24 cellular contexts compared by ENCODE assay signal in the genomic region with DNA sequence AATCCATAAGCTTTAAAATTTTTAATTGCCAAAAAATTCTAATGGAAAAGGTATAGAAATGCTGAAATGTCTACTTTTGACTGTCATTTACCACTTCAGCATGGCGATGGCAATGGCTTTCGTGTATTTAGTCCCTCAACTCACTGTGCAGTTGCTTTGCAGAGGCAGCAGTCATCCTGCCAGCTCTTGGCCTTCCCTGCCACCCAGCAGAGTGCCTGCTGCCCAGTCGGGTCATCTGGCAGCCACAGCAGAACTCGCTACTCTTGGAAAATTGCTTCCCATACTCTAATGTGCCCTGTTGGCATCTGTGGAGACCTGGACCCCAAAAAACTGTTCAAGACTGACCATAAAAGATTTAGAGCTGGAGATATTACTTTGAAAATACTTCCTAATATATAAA.
"Had no signal": no experiment of that assay in that cellular context is flagged by ENCODE, and none has a peak within 500 bp of the region (broad histone marks: within the 10 kb centered on the region; RNA-seq: fewer than 3 reads in every experiment).

No MANE protein-coding gene starts in this region.

- H3K4me3 ChIP-seq: lower lobe of right lung, neural progenitor cell, psoas muscle, right lobe of liver, smooth muscle cell, tibial nerve, uterus had no signal

- H3K36me3 ChIP-seq: lower lobe of right lung, neural progenitor cell, neutrophil, right lobe of liver, tibial nerve, uterus had no signal

- H3K27me3 ChIP-seq: neural progenitor cell, neutrophil, right lobe of liver, uterus had no signal

- DNase-seq: immature natural killer cell; kidney; lower lobe of right lung; mammary epithelial cell; mesendoderm; naive B cell; natural killer cell; nephron progenitor cell; occipital lobe; psoas muscle; right lobe of liver; stimulated activated CD4-positive, alpha-beta T cell treated with anti-CD3 and anti-CD28 coated beads, Interleukin-1b, Interleukin-23, amount 100 ng/mL, for 48 hours; stimulated activated CD4-positive, alpha-beta T cell treated with anti-CD3 and anti-CD28 coated beads, Interleukin-2, amount 100 ng/mL, for 48 hours; stimulated activated CD4-positive, alpha-beta T cell treated with anti-CD3 and anti-CD28 coated beads, Interleukin-4, amount 100 ng/mL, for 4 hours; stimulated activated CD8-positive, alpha-beta memory T cell treated with anti-CD3 and anti-CD28 coated beads, Interleukin-4, amount 100 ng/mL, for 48 hours; stimulated activated naive CD4-positive, alpha-beta T cell treated with Interleukin-2 at 50 U/mL for 16 hours; stimulated activated naive CD8-positive, alpha-beta T cell treated with anti-CD3 and anti-CD28 coated beads, Interleukin-15, amount 100 ng/mL, for 72 hours; uterus had no signal

- H3K4me1 ChIP-seq: lower lobe of right lung, parathyroid adenoma, psoas muscle, right lobe of liver, tibial nerve, uterus had no signal

- H3K27ac ChIP-seq: lower lobe of right lung, neural progenitor cell, neutrophil, parathyroid adenoma, psoas muscle, right lobe of liver, tibial nerve, uterus had no signal

- H3K9me3 ChIP-seq: lower lobe of right lung, neutrophil, psoas muscle, right lobe of liver, tibial nerve, uterus had no signal

- ATAC-seq: lower lobe of right lung; natural killer cell; psoas muscle; right lobe of liver; stimulated activated memory B cell treated with anti-CD40 and anti-IgM and Interleukin-4, amounts not matched to agents 10 μg/mL and 1 μg/mL and 100 μg/mL, for 72 hours; stimulated activated naive CD8-positive, alpha-beta T cell treated with anti-CD3 and anti-CD28 coated beads, Interleukin-15, amount 100 ng/mL, for 72 hours had no signal
